1 cellular context compared by ENCODE assay signal in the genomic region with DNA sequence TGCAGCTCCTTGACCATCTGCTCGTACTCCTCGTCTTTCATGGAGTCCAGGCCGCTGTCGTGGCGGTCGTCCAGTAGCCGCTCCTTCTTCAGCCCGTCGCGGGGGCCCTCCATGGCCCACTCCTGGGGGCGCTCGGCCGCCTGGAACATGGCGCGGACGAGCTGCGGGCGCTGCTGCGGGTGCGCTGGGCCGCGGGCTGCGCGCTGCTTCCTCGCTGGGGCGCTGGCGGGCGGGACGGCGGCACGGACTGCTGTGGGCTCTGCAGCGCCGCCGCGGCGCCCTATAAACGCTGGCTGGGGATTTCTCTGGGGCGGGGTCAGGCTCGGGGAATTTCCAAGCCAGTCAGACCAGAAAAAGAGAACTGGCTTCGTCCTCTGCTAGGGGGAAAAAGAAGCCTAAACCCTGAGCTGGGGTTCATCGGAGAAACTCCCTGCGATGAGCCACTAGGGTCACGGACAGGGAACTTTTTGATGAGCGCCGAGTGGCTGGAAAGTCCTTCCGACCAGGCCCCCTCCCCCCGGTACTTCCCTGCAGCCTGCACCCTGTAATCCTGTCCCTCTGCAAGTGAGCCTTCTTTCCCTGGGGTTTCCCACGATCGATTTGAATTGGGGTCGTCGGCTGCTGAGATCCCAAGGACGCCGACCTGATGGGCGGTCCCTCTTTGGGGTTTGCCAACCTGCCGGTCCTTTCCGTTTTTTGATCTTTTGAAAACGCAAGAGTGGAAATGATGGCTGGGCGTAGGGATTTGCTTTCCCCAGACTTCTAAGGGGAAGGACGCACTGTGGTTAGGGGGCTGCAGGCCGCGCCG.
TF ChIP-seq lines count a peak whose summit lies in the region.

A gene with protein sequence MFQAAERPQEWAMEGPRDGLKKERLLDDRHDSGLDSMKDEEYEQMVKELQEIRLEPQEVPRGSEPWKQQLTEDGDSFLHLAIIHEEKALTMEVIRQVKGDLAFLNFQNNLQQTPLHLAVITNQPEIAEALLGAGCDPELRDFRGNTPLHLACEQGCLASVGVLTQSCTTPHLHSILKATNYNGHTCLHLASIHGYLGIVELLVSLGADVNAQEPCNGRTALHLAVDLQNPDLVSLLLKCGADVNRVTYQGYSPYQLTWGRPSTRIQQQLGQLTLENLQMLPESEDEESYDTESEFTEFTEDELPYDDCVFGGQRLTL (minus strand): TSS at position 254 of the 808 bp plus-strand sequence. CDS start 105 bp downstream, at position 149.

TF ChIP-seq in HepG2, 621 proteins besides CTCF, POLR2A, EP300 and RAD21 (continued from another document and continues in another):
- TF ChIP-seq, protein P1, sequence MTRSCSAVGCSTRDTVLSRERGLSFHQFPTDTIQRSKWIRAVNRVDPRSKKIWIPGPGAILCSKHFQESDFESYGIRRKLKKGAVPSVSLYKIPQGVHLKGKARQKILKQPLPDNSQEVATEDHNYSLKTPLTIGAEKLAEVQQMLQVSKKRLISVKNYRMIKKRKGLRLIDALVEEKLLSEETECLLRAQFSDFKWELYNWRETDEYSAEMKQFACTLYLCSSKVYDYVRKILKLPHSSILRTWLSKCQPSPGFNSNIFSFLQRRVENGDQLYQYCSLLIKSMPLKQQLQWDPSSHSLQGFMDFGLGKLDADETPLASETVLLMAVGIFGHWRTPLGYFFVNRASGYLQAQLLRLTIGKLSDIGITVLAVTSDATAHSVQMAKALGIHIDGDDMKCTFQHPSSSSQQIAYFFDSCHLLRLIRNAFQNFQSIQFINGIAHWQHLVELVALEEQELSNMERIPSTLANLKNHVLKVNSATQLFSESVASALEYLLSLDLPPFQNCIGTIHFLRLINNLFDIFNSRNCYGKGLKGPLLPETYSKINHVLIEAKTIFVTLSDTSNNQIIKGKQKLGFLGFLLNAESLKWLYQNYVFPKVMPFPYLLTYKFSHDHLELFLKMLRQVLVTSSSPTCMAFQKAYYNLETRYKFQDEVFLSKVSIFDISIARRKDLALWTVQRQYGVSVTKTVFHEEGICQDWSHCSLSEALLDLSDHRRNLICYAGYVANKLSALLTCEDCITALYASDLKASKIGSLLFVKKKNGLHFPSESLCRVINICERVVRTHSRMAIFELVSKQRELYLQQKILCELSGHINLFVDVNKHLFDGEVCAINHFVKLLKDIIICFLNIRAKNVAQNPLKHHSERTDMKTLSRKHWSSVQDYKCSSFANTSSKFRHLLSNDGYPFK (CRISPR knock-in tag; IDR thresholded peaks at IDR 0.05; ENCODE audit: borderline replicate concordance) = no peak; the same call in none of the 2 replicates
- peak; percentile 91 for TF ChIP-seq ZNF350 (CRISPR knock-in tag; IDR thresholded peaks at IDR 0.05; ENCODE audit: borderline replicate concordance, low read depth)
- TF ChIP-seq, protein P2, sequence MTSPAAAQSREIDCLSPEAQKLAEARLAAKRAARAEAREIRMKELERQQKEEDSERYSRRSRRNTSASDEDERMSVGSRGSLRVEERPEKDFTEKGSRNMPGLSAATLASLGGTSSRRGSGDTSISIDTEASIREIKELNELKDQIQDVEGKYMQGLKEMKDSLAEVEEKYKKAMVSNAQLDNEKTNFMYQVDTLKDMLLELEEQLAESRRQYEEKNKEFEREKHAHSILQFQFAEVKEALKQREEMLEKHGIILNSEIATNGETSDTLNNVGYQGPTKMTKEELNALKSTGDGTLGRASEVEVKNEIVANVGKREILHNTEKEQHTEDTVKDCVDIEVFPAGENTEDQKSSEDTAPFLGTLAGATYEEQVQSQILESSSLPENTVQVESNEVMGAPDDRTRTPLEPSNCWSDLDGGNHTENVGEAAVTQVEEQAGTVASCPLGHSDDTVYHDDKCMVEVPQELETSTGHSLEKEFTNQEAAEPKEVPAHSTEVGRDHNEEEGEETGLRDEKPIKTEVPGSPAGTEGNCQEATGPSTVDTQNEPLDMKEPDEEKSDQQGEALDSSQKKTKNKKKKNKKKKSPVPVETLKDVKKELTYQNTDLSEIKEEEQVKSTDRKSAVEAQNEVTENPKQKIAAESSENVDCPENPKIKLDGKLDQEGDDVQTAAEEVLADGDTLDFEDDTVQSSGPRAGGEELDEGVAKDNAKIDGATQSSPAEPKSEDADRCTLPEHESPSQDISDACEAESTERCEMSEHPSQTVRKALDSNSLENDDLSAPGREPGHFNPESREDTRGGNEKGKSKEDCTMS (CRISPR knock-in tag; conservative IDR thresholded peaks at IDR 0.05) = peak; percentile 18; the same call in 1 of the 2 replicates
- TF ChIP-seq, protein P3, sequence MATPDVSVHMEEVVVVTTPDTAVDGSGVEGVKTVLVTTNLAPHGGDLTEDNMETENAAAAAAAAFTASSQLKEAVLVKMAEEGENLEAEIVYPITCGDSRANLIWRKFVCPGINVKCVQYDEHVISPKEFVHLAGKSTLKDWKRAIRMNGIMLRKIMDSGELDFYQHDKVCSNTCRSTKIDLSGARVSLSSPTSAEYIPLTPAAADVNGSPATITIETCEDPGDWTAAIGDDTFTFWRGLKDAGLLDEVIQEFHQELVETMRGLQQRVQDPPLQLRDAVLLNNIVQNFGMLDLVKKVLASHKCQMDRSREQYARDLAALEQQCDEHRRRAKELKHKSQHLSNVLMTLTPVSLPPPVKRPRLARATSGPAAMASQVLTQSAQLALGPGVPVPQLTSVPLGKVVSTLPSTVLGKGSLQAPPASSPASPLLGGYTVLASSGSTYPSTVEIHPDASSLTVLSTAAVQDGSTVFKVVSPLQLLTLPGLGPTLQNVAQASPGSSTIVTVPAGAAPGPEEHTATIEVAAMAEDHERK (CRISPR knock-in tag; IDR thresholded peaks at IDR 0.05; ENCODE audit: low read depth) = peak; percentile 18; the same call in 1 of the 2 replicates
- TF ChIP-seq RXRA (CRISPR knock-in tag; IDR thresholded peaks at IDR 0.05) = peak; percentile 91
- TF ChIP-seq, protein P4, sequence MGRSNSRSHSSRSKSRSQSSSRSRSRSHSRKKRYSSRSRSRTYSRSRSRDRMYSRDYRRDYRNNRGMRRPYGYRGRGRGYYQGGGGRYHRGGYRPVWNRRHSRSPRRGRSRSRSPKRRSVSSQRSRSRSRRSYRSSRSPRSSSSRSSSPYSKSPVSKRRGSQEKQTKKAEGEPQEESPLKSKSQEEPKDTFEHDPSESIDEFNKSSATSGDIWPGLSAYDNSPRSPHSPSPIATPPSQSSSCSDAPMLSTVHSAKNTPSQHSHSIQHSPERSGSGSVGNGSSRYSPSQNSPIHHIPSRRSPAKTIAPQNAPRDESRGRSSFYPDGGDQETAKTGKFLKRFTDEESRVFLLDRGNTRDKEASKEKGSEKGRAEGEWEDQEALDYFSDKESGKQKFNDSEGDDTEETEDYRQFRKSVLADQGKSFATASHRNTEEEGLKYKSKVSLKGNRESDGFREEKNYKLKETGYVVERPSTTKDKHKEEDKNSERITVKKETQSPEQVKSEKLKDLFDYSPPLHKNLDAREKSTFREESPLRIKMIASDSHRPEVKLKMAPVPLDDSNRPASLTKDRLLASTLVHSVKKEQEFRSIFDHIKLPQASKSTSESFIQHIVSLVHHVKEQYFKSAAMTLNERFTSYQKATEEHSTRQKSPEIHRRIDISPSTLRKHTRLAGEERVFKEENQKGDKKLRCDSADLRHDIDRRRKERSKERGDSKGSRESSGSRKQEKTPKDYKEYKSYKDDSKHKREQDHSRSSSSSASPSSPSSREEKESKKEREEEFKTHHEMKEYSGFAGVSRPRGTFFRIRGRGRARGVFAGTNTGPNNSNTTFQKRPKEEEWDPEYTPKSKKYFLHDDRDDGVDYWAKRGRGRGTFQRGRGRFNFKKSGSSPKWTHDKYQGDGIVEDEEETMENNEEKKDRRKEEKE (IDR thresholded peaks at IDR 0.05) = no peak
- no peak; the same call in 1 of the 2 replicates for TF ChIP-seq MZF1 (CRISPR knock-in tag; IDR thresholded peaks at IDR 0.05; ENCODE audit: borderline replicate concordance)
- TF ChIP-seq, protein P5, sequence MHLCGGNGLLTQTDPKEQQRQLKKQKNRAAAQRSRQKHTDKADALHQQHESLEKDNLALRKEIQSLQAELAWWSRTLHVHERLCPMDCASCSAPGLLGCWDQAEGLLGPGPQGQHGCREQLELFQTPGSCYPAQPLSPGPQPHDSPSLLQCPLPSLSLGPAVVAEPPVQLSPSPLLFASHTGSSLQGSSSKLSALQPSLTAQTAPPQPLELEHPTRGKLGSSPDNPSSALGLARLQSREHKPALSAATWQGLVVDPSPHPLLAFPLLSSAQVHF (CRISPR knock-in tag; IDR thresholded peaks at IDR 0.05) = no peak
- TF ChIP-seq ZNF136 (CRISPR knock-in tag; IDR thresholded peaks at IDR 0.05; ENCODE audit: low read depth) = no peak; the same call in 1 of the 2 replicates
- TF ChIP-seq, protein P6, sequence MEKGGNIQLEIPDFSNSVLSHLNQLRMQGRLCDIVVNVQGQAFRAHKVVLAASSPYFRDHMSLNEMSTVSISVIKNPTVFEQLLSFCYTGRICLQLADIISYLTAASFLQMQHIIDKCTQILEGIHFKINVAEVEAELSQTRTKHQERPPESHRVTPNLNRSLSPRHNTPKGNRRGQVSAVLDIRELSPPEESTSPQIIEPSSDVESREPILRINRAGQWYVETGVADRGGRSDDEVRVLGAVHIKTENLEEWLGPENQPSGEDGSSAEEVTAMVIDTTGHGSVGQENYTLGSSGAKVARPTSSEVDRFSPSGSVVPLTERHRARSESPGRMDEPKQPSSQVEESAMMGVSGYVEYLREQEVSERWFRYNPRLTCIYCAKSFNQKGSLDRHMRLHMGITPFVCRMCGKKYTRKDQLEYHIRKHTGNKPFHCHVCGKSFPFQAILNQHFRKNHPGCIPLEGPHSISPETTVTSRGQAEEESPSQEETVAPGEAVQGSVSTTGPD (CRISPR knock-in tag; IDR thresholded peaks at IDR 0.05) = peak; percentile 77; the same call in 1 of the 2 replicates
- 0 out of 2 replicates have a peak, but pooled peaks have one; percentile 11 for TF ChIP-seq HNRNPL (IDR thresholded peaks at IDR 0.05; ENCODE audit: low read depth, low read length)
- TF ChIP-seq, protein P7, sequence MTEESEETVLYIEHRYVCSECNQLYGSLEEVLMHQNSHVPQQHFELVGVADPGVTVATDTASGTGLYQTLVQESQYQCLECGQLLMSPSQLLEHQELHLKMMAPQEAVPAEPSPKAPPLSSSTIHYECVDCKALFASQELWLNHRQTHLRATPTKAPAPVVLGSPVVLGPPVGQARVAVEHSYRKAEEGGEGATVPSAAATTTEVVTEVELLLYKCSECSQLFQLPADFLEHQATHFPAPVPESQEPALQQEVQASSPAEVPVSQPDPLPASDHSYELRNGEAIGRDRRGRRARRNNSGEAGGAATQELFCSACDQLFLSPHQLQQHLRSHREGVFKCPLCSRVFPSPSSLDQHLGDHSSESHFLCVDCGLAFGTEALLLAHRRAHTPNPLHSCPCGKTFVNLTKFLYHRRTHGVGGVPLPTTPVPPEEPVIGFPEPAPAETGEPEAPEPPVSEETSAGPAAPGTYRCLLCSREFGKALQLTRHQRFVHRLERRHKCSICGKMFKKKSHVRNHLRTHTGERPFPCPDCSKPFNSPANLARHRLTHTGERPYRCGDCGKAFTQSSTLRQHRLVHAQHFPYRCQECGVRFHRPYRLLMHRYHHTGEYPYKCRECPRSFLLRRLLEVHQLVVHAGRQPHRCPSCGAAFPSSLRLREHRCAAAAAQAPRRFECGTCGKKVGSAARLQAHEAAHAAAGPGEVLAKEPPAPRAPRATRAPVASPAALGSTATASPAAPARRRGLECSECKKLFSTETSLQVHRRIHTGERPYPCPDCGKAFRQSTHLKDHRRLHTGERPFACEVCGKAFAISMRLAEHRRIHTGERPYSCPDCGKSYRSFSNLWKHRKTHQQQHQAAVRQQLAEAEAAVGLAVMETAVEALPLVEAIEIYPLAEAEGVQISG (CRISPR knock-in tag; IDR thresholded peaks at IDR 0.05) = peak; percentile 88
- TF ChIP-seq ZSCAN20 (CRISPR knock-in tag; IDR thresholded peaks at IDR 0.05; ENCODE audit: borderline replicate concordance) = no peak; the same call in 1 of the 2 replicates
- peak; percentile 82 for TF ChIP-seq ZZZ3 (CRISPR knock-in tag; IDR thresholded peaks at IDR 0.05; ENCODE audit: borderline replicate concordance)
- TF ChIP-seq ZNF598 (CRISPR knock-in tag; IDR thresholded peaks at IDR 0.05; ENCODE audit: borderline replicate concordance) = peak; percentile 45; the same call in 1 of the 2 replicates
- TF ChIP-seq, protein P8, sequence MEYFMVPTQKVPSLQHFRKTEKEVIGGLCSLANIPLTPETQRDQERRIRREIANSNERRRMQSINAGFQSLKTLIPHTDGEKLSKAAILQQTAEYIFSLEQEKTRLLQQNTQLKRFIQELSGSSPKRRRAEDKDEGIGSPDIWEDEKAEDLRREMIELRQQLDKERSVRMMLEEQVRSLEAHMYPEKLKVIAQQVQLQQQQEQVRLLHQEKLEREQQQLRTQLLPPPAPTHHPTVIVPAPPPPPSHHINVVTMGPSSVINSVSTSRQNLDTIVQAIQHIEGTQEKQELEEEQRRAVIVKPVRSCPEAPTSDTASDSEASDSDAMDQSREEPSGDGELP (IDR thresholded peaks at IDR 0.05; ENCODE audit: borderline replicate concordance, low read depth) = peak; percentile 59; the same call in 1 of the 2 replicates
